8 cellular contexts compared by ENCODE assay signal in the genomic region with DNA sequence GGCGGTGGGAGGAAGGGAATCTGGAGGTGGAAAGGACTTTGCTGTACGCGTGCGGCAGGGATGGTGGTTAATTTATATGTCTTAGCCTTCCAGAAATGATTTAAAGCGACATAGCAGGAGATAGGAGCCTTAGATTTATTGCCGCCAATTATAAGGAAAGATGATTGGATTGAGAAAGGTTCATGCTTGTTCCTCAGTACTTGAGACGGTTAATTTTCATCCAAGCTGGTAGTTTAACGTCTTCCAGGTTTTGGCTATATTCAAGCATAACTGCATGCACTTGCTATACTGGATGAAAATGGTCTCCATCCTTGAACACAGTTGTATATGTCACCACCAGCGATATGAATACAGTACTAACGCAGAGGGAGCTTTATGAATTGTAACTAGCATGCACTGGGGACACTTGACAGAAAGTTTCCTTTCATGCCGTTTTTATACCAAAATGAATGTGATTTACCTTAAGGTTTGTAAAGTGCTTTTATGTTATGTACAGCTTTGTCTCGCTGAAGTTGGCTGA. TPM values are rescaled to one million over a fixed set of nuclear protein-coding genes. Genes with fewer than 3 reads are reported as not detected.
DNase-seq lines count a peak whose midpoint lies in the region; ATAC-seq and TF ChIP-seq lines count a peak whose summit lies in the region.

No MANE protein-coding gene starts in this region.

- H3K4me1 ChIP-seq in left ventricle myocardium inferior (peaks cover 32% of the 10 kb centered on the region), mesodermal cell (ENCODE audit: control insufficient read depth, insufficient read depth, low read length, poor library complexity, severe bottlenecking) (no peaks in the 10 kb centered on the region), aorta (ENCODE audit: control insufficient read depth in 1 of 2, insufficient read depth in 2 of 2, low read length in 2 of 2) (no peaks in the 10 kb centered on the region)

- intact Hi-C loops in left ventricle myocardium inferior (cut with micrococcal nuclease) (no loop called here), Right ventricle myocardium inferior (cut with DNase I) (loop anchor here (1.0 kb wide), 1 partner anchor 8 kb away; a partner anchor contains a TSS), aorta (cut with DNase I) (loop anchor here in 1 of 2 donors (5.0 kb wide), 1 partner anchor 228 kb away; a partner anchor contains a TSS)

- H3K9me3 ChIP-seq in left ventricle myocardium inferior (replicated peaks), result no peaks in the 10 kb centered on the region
- no peaks in the 10 kb centered on the region for H3K9me3 ChIP-seq in mesodermal cell (ENCODE audit: control insufficient read depth, low read length)
- no peaks in the 10 kb centered on the region for H3K9me3 ChIP-seq in aorta (ENCODE audit: control insufficient read depth, low read length)

- H3K4me3 ChIP-seq in left ventricle myocardium inferior, result peak overlapping the region; percentile 78
- H3K4me3 ChIP-seq in mesodermal cell (ENCODE audit: extremely low read depth, insufficient read depth, low read length, poor library complexity, severe bottlenecking), result peak overlapping the region; percentile 66
- peak overlapping the region; percentile 55 to 69 for H3K4me3 ChIP-seq in aorta (ENCODE audit: low read length in 2 of 2)

- peak overlapping the region; percentile 95 for H3K27ac ChIP-seq in left ventricle myocardium inferior (replicated peaks)
- H3K27ac ChIP-seq in mesodermal cell (ENCODE audit: low read depth, low read length, severe bottlenecking), result peak overlapping the region; percentile 31
- peak overlapping the region; percentile 5 to 79 for H3K27ac ChIP-seq in aorta (ENCODE audit: low read depth in 1 of 2, low read length in 2 of 2)

- DNase-seq in left ventricle myocardium inferior (no peak), Right ventricle myocardium inferior (ENCODE audit: missing footprints) (no peak), aorta (no peak), AG08396 (ENCODE audit: low spot score) (no peak)
- DNase-seq in stimulated activated CD4-positive, alpha-beta T cell treated with anti-CD3 and anti-CD28 coated beads, Interleukin-2, amount 100 ng/mL, for 48 hours, result no peak

- peaks cover 21% of the 10 kb centered on the region for H3K27me3 Mint-ChIP-seq in brain

- ATAC-seq in Right ventricle myocardium inferior, result no peak
- no peak for ATAC-seq in aorta (ENCODE audit: low FRiP score)
- ATAC-seq in GM21529 (IDR thresholded peaks at IDR 0.05; ENCODE audit: unreplicated experiment), result no peak

- H3K36me3 ChIP-seq in left ventricle myocardium inferior (peaks cover 29% of the 10 kb centered on the region), mesodermal cell (ENCODE audit: control insufficient read depth, insufficient read depth, low read length) (peaks cover 19% of the 10 kb centered on the region), aorta (ENCODE audit: control insufficient read depth in 1 of 2, insufficient read depth in 2 of 2, low read length in 1 of 2) (no peaks in the 10 kb centered on the region)

- H3K36me3 Mint-ChIP-seq in brain, result peaks cover 5% of the 10 kb centered on the region

- H3K9me3 Mint-ChIP-seq in brain, result no peaks in the 10 kb centered on the region

- H3K27ac Mint-ChIP-seq in brain, result peak overlapping the region; percentile 98 to 100 (median 100)

- WGBS in mesodermal cell (ENCODE audit: insufficient coverage in 2 of 2), 2 experiments, result 10 to 21% methylated on average over 9 to 10 of the region's 12 CpGs
- 6 to 7% methylated on average over 12 of the region's 12 CpGs for WGBS in aorta, 2 donors

- H3K4me3 Mint-ChIP-seq in brain, result peak overlapping the region; percentile 94 to 100 (median 96)

- no peak for TF ChIP-seq CTCF in left ventricle myocardium inferior (IDR thresholded peaks at IDR 0.05; ENCODE audit: borderline replicate concordance)
- no peak for TF ChIP-seq CTCF in brain (conservative IDR thresholded peaks at IDR 0.05)

- peaks cover 44% of the 10 kb centered on the region for H3K4me1 Mint-ChIP-seq in brain

- H3K27me3 ChIP-seq in left ventricle myocardium inferior (ENCODE audit: low read depth), result no peaks in the 10 kb centered on the region
- no peaks in the 10 kb centered on the region for H3K27me3 ChIP-seq in aorta (ENCODE audit: control insufficient read depth in 1 of 2, insufficient read depth in 2 of 2, low read length in 1 of 2)

RNA-seq across cellular contexts. Expression of a gene that starts 0.6 kb away (rescaled TPM):
- total RNA-seq in left ventricle myocardium inferior (8.7 TPM), Right ventricle myocardium inferior (7.0 TPM), aorta (1 to 10 TPM; 3.5 to 5.6 TPM)
- polyA plus RNA-seq in brain (ENCODE audit: insufficient read depth, low read depth, low replicate concordance) (6.3 TPM), aorta (1 to 10 TPM; 1.6 to 2.5 TPM)
- 6.4 TPM for polyA plus RNA-seq in mesodermal cell (2013, experiment 1 of 2)
- 5.7 TPM for polyA plus RNA-seq in mesodermal cell (2013, experiment 2 of 2)

RNA-seq across cellular contexts. Expression of a gene that starts 8.1 kb away (rescaled TPM):
- 113 TPM for total RNA-seq in left ventricle myocardium inferior
- 117 TPM for total RNA-seq in Right ventricle myocardium inferior
- polyA plus RNA-seq in brain (ENCODE audit: insufficient read depth, low read depth, low replicate concordance), result 261 TPM
- polyA plus RNA-seq in mesodermal cell (2013, experiment 1 of 2), result 172 TPM
- 177 TPM for polyA plus RNA-seq in mesodermal cell (2013, experiment 2 of 2)
- total RNA-seq in aorta, result 100 to 1,000 TPM; 107 to 120 TPM
- 10 to 100 TPM; 17.9 to 26.5 TPM for polyA plus RNA-seq in aorta

RNA-seq across cellular contexts. Expression of a gene that starts 18.4 kb away (rescaled TPM):
- total RNA-seq in left ventricle myocardium inferior, result not detected
- not detected for total RNA-seq in Right ventricle myocardium inferior
- not detected for polyA plus RNA-seq in brain (ENCODE audit: insufficient read depth, low read depth, low replicate concordance)
- polyA plus RNA-seq in mesodermal cell (2013, experiment 1 of 2), result not detected
- not detected for polyA plus RNA-seq in mesodermal cell (2013, experiment 2 of 2)
- total RNA-seq in aorta, result under 1 TPM in 1 of 2 donors, not detected in 1; 0.30 TPM
- polyA plus RNA-seq in aorta, result not detected

RNA-seq across cellular contexts. Expression of a gene that starts 41.5 kb away (rescaled TPM):
- 0.25 TPM for total RNA-seq in left ventricle myocardium inferior
- 0.32 TPM for total RNA-seq in Right ventricle myocardium inferior
- polyA plus RNA-seq in brain (ENCODE audit: insufficient read depth, low read depth, low replicate concordance), result not detected
- polyA plus RNA-seq in mesodermal cell (2013, experiment 1 of 2), result not detected
- not detected for polyA plus RNA-seq in mesodermal cell (2013, experiment 2 of 2)
- total RNA-seq in aorta, result 1 to 10 TPM; 3.1 to 6.3 TPM
- under 1 TPM in 1 of 2 donors, not detected in 1; 0.75 TPM for polyA plus RNA-seq in aorta

Comparison
In these comparisons a context has a peak if more than half of its experiments do, and no peak if none do; other contexts are left out.
1. H3K27ac ChIP-seq: peak in every context shown above with its lines; median percentile 95 in left ventricle myocardium inferior; 42 in aorta; 31 in mesodermal cell.